1 cellular context compared by ENCODE assay signal in genomic region chr12:113185180-113186032, GRCh38.
TF ChIP-seq lines count a peak whose summit lies in the region.

Gene DDX54, minus strand, starts transcription at chr12:113185478. Its CDS starts 27 bp downstream, at chr12:113185451.
Gene RITA1, plus strand, starts transcription at chr12:113185721. Its CDS starts 1,026 bp downstream, at chr12:113186747.

TF ChIP-seq in K562, 482 proteins besides CTCF, POLR2A, EP300 and RAD21 (continued from another document and continues in another):
- no peak for TF ChIP-seq THRB (CRISPR knock-in tag; conservative IDR thresholded peaks at IDR 0.05)
- TF ChIP-seq EGR1 (conservative IDR thresholded peaks at IDR 0.05) = peak; percentile 69; the same call in 1 of the 2 replicates
- TF ChIP-seq SMC3 (conservative IDR thresholded peaks at IDR 0.05; ENCODE audit: insufficient read depth, low read depth, low read length) = no peak
- TF ChIP-seq POU5F1 (IDR thresholded peaks at IDR 0.05; ENCODE audit: borderline replicate concordance, low read depth, low read length, partially characterized antibody) = no peak
- no peak for TF ChIP-seq ZHX1 (conservative IDR thresholded peaks at IDR 0.05; ENCODE audit: low read length)
- TF ChIP-seq ZNF561 (CRISPR knock-in tag; conservative IDR thresholded peaks at IDR 0.05) = no peak
- no peak for TF ChIP-seq SPI1 (IDR thresholded peaks at IDR 0.05; ENCODE audit: borderline replicate concordance, low read depth, low read length)
- TF ChIP-seq ZBTB33 (CRISPR knock-in tag; IDR thresholded peaks at IDR 0.05) = peak; percentile 72; the same call in 1 of the 2 replicates
- peak; percentile 77 for TF ChIP-seq GABPB1 (CRISPR knock-in tag; IDR thresholded peaks at IDR 0.05)
- peak; percentile 82; the same call in 1 of the 2 replicates for TF ChIP-seq IRF1 (CRISPR knock-in tag; IDR thresholded peaks at IDR 0.05; ENCODE audit: borderline replicate concordance)
- TF ChIP-seq CBX2 (IDR thresholded peaks at IDR 0.05; ENCODE audit: insufficient read depth, low read length, poor library complexity, severe bottlenecking) = no peak
- TF ChIP-seq NR2C1 (IDR thresholded peaks at IDR 0.05) = peak; percentile 13; the same call in 1 of the 2 replicates
- TF ChIP-seq NR2C1 (tag; IDR thresholded peaks at IDR 0.05) = no peak
- no peak for TF ChIP-seq TSC22D4 (tag; IDR thresholded peaks at IDR 0.05)
- TF ChIP-seq SAFB (IDR thresholded peaks at IDR 0.05; ENCODE audit: borderline replicate concordance, low read depth, low read length) = no peak
- peak; percentile 68; the same call in 1 of the 2 replicates for TF ChIP-seq NR1H2 (CRISPR knock-in tag; IDR thresholded peaks at IDR 0.05)
- no peak for TF ChIP-seq ZBTB8A (IDR thresholded peaks at IDR 0.05; ENCODE audit: partially characterized antibody)
- TF ChIP-seq STAG1 (CRISPR knock-in tag; IDR thresholded peaks at IDR 0.05; ENCODE audit: borderline replicate concordance) = no peak
- peak; percentile 88; the same call in 1 of the 2 replicates for TF ChIP-seq E2F1 (CRISPR knock-in tag; IDR thresholded peaks at IDR 0.05)
- peak; percentile 89 for TF ChIP-seq TBP (optimal IDR thresholded peaks at IDR 0.05; ENCODE audit: low read depth, low read length)
- TF ChIP-seq VEZF1 (CRISPR knock-in tag; IDR thresholded peaks at IDR 0.05) = peak; percentile 64
- no peak for TF ChIP-seq LEF1 (IDR thresholded peaks at IDR 0.05)
- no peak for TF ChIP-seq HOMEZ (CRISPR knock-in tag; IDR thresholded peaks at IDR 0.05)
- TF ChIP-seq PREB (CRISPR knock-in tag; IDR thresholded peaks at IDR 0.05) = no peak
- no peak for TF ChIP-seq ZNF146 (CRISPR knock-in tag; IDR thresholded peaks at IDR 0.05; ENCODE audit: unreplicated experiment)
- no peak for TF ChIP-seq HNRNPH1 (optimal IDR thresholded peaks at IDR 0.05; ENCODE audit: low read depth, low read length)
- TF ChIP-seq HEY1 (CRISPR knock-in tag; IDR thresholded peaks at IDR 0.05; ENCODE audit: borderline replicate concordance) = no peak
- peak; percentile 85 for TF ChIP-seq KDM5B (IDR thresholded peaks at IDR 0.05; ENCODE audit: insufficient replicate concordance, low read depth, low read length)
- TF ChIP-seq PHTF2 (CRISPR knock-in tag; IDR thresholded peaks at IDR 0.05) = no peak
- no peak for TF ChIP-seq ZBTB43 (CRISPR knock-in tag; IDR thresholded peaks at IDR 0.05)
- peak; percentile 29; the same call in 1 of the 2 replicates for TF ChIP-seq ZNF395 (CRISPR knock-in tag; IDR thresholded peaks at IDR 0.05)
- no peak for TF ChIP-seq HMG20B (CRISPR knock-in tag; IDR thresholded peaks at IDR 0.05)
- no peak for TF ChIP-seq ZNF24 (IDR thresholded peaks at IDR 0.05)
- 0 out of 2 replicates have a peak, but pooled peaks have one; percentile 81 for TF ChIP-seq SRSF1 (IDR thresholded peaks at IDR 0.05; ENCODE audit: low read depth, low read length)
- no peak for TF ChIP-seq JUNB (CRISPR knock-in tag; conservative IDR thresholded peaks at IDR 0.05)
- TF ChIP-seq E2F3 (CRISPR knock-in tag; IDR thresholded peaks at IDR 0.05) = no peak
- no peak for TF ChIP-seq NCOA4 (IDR thresholded peaks at IDR 0.05; ENCODE audit: partially characterized antibody)
- TF ChIP-seq TEAD1 (CRISPR knock-in tag; IDR thresholded peaks at IDR 0.05) = peak in 1 of 2 experiments; percentile 89; a peak in 2 of 4 replicates
- no peak for TF ChIP-seq NFIX (CRISPR knock-in tag; IDR thresholded peaks at IDR 0.05; ENCODE audit: low read depth)
- no peak for TF ChIP-seq TAL1 (IDR thresholded peaks at IDR 0.05)
- no peak for TF ChIP-seq ZNF586 (CRISPR knock-in tag; conservative IDR thresholded peaks at IDR 0.05)
- no peak for TF ChIP-seq ZNF764 (CRISPR knock-in tag; IDR thresholded peaks at IDR 0.05; ENCODE audit: low read depth)
- TF ChIP-seq HDAC2 (IDR thresholded peaks at IDR 0.05) = peak; percentile 40; the same call in 1 of the 2 replicates
- peak; percentile 79; the same call in 1 of the 2 replicates for TF ChIP-seq HMGXB4 (CRISPR knock-in tag; IDR thresholded peaks at IDR 0.05)
